Comparison of ENCODE assay signal across 17 cellular contexts in genomic region chrX:155718964-155719586, GRCh38.
DNase-seq lines count a peak whose midpoint lies in the region; ATAC-seq and TF ChIP-seq lines count a peak whose summit lies in the region.
"Had no signal": no experiment of that assay in that cellular context is flagged by ENCODE, and none has a peak within 500 bp of the region (broad histone marks: within the 10 kb centered on the region; RNA-seq: fewer than 3 reads in every experiment).

No MANE protein-coding gene starts in this region.

- H3K4me2 ChIP-seq in BLaER1 = peak overlapping the region; percentile 11; the same call in 1 of the 2 replicates
- peak overlapping the region; percentile 77 for H3K4me2 ChIP-seq in MM.1S (ENCODE audit: low read depth, low read length)

- peak overlapping the region; percentile 52; the same call in 1 of the 2 replicates for H2AFZ ChIP-seq in MM.1S (ENCODE audit: low read length)

- H3K27me3 ChIP-seq in BLaER1 (peaks cover 55% of the 10 kb centered on the region), MM.1S (replicated peaks; ENCODE audit: insufficient read depth, low read length) (no peaks in the 10 kb centered on the region), cardiac muscle cell (no peaks in the 10 kb centered on the region)
- H3K27me3 ChIP-seq: colonic mucosa had no signal

- H4K20me1 ChIP-seq in BLaER1 (no peaks in the 10 kb centered on the region), MM.1S (ENCODE audit: insufficient read depth, low read length) (no peaks in the 10 kb centered on the region)

- H3K9me3 ChIP-seq in BLaER1 (no peaks in the 10 kb centered on the region), MM.1S (replicated peaks; ENCODE audit: insufficient read depth, low read length) (no peaks in the 10 kb centered on the region), cardiac muscle cell (ENCODE audit: low read depth) (no peaks in the 10 kb centered on the region)
- H3K9me3 ChIP-seq: colonic mucosa had no signal

- no peaks in the 10 kb centered on the region for H3K36me3 Mint-ChIP-seq in activated T-cell treated with anti-CD3 and anti-CD28 coated beads, Interleukin-2, amount 50 U/mL, for 24 hours (ENCODE audit: low read depth)

- peak; percentile 86 for DNase-seq in MM.1S
- DNase-seq in cardiac muscle cell (ENCODE audit: low read depth in 1 of 2, low spot score in 1 of 2) = peak in 1 of 2 donors; percentile 60
- peak; percentile 33 for DNase-seq in renal cortical epithelial cell (ENCODE audit: low read depth)
- no peak for DNase-seq in NCI-H69 (lab: John Stamatoyannopoulos, UW)
- DNase-seq in activated T-cell treated with anti-CD3 and anti-CD28 coated beads, Interleukin-2, amount 50 U/mL, for 24 hours = no peak
- DNase-seq in GM13976 (ENCODE audit: low spot score) = no peak
- DNase-seq: activated CD4-positive, alpha-beta T cell treated with anti-CD3 and anti-CD28 coated beads, Interleukin-2, amount 50 U/mL, for 4 hours; activated T-cell treated with anti-CD3 and anti-CD28 coated beads, Interleukin-2, amount 50 U/mL, for 72 hours; colonic mucosa; islet precursor cell; midbrain; NCI-H2029; NCI-H510A treated with DMSO at 0.1 percent for 48 hours; stimulated activated CD4-positive, alpha-beta T cell treated with anti-CD3 and anti-CD28 coated beads, Interleukin-12 subunit alpha, Interleukin-12 subunit beta, amount 100 ng/mL, for 4 hours; stimulated activated naive CD8-positive, alpha-beta T cell treated with anti-CD3 and anti-CD28 coated beads, Interleukin-15, amount 100 ng/mL, for 72 hours had no signal

- no peaks in the 10 kb centered on the region for H3K27me3 Mint-ChIP-seq in activated T-cell treated with anti-CD3 and anti-CD28 coated beads, Interleukin-2, amount 50 U/mL, for 24 hours
- H3K27me3 Mint-ChIP-seq: stimulated activated naive CD8-positive, alpha-beta T cell treated with anti-CD3 and anti-CD28 coated beads, Interleukin-15, amount 100 ng/mL, for 72 hours had no signal

- H3K9ac ChIP-seq in BLaER1 = no peak overlapping the region
- peak overlapping the region; percentile 37; the same call in 1 of the 2 replicates for H3K9ac ChIP-seq in MM.1S (ENCODE audit: low read length)

- no peak overlapping the region for H3K27ac Mint-ChIP-seq in activated T-cell treated with anti-CD3 and anti-CD28 coated beads, Interleukin-2, amount 50 U/mL, for 24 hours
- H3K27ac Mint-ChIP-seq: activated T-cell treated with anti-CD3 and anti-CD28 coated beads, Interleukin-2, amount 50 U/mL, for 72 hours; stimulated activated naive CD8-positive, alpha-beta T cell treated with anti-CD3 and anti-CD28 coated beads, Interleukin-15, amount 100 ng/mL, for 72 hours had no signal

- TF ChIP-seq CTCF in MM.1S (IDR thresholded peaks at IDR 0.05; ENCODE audit: low read length) (no peak), cardiac muscle cell (IDR thresholded peaks at IDR 0.05; ENCODE audit: low read depth, low read length) (no peak), GM13976 (IDR thresholded peaks at IDR 0.05; ENCODE audit: borderline replicate concordance, control extremely low read depth, extremely low read depth, insufficient read depth, missing control alignments) (no peak)

- H3K9me3 Mint-ChIP-seq in activated T-cell treated with anti-CD3 and anti-CD28 coated beads, Interleukin-2, amount 50 U/mL, for 24 hours = no peaks in the 10 kb centered on the region

- H3K79me2 ChIP-seq in MM.1S (ENCODE audit: low read length) = no peaks in the 10 kb centered on the region

- H3F3A ChIP-seq in MM.1S (ENCODE audit: insufficient read depth, low read length) = peaks cover 3% of the 10 kb centered on the region; the same call in 1 of the 2 replicates

- no peaks in the 10 kb centered on the region for H3K36me3 ChIP-seq in BLaER1
- no peaks in the 10 kb centered on the region for H3K36me3 ChIP-seq in MM.1S (replicated peaks; ENCODE audit: insufficient read depth, low read length)
- no peaks in the 10 kb centered on the region for H3K36me3 ChIP-seq in cardiac muscle cell
- H3K36me3 ChIP-seq: colonic mucosa had no signal

- H3K4me1 Mint-ChIP-seq in activated T-cell treated with anti-CD3 and anti-CD28 coated beads, Interleukin-2, amount 50 U/mL, for 24 hours (ENCODE audit: low read depth) = no peaks in the 10 kb centered on the region
- H3K4me1 Mint-ChIP-seq: stimulated activated naive CD8-positive, alpha-beta T cell treated with anti-CD3 and anti-CD28 coated beads, Interleukin-15, amount 100 ng/mL, for 72 hours had no signal

- no peak overlapping the region for H3K4me3 Mint-ChIP-seq in activated T-cell treated with anti-CD3 and anti-CD28 coated beads, Interleukin-2, amount 50 U/mL, for 24 hours
- H3K4me3 Mint-ChIP-seq: activated T-cell treated with anti-CD3 and anti-CD28 coated beads, Interleukin-2, amount 50 U/mL, for 72 hours; stimulated activated naive CD8-positive, alpha-beta T cell treated with anti-CD3 and anti-CD28 coated beads, Interleukin-15, amount 100 ng/mL, for 72 hours had no signal

- H3K27ac ChIP-seq in BLaER1 = no peak overlapping the region
- H3K27ac ChIP-seq in MM.1S (ENCODE audit: low read length) = peak overlapping the region; percentile 56; the same call in 1 of the 2 replicates
- peak overlapping the region; percentile 88 for H3K27ac ChIP-seq in cardiac muscle cell
- H3K27ac ChIP-seq: colonic mucosa had no signal

- ATAC-seq in GM18873 (IDR thresholded peaks at IDR 0.05; ENCODE audit: low FRiP score, unreplicated experiment) = no peak
- ATAC-seq: activated T-cell treated with anti-CD3 and anti-CD28 coated beads, Interleukin-2, amount 50 U/mL, for 72 hours; stimulated activated naive CD8-positive, alpha-beta T cell treated with anti-CD3 and anti-CD28 coated beads, Interleukin-15, amount 100 ng/mL, for 72 hours had no signal

- no peak overlapping the region for H3K4me3 ChIP-seq in BLaER1
- H3K4me3 ChIP-seq in MM.1S (ENCODE audit: low read length) = peak overlapping the region; percentile 37; the same call in 1 of the 2 replicates
- H3K4me3 ChIP-seq in cardiac muscle cell = peak overlapping the region; percentile 25
- H3K4me3 ChIP-seq: colonic mucosa had no signal

- H3K9me2 ChIP-seq in MM.1S (replicated peaks; ENCODE audit: insufficient read depth, low read length) = no peaks in the 10 kb centered on the region

- no peaks in the 10 kb centered on the region for H3K4me1 ChIP-seq in BLaER1
- H3K4me1 ChIP-seq in MM.1S (ENCODE audit: low read length) = peaks cover 10% of the 10 kb centered on the region
- H3K4me1 ChIP-seq in cardiac muscle cell (ENCODE audit: low read depth) = peaks cover 5% of the 10 kb centered on the region
- H3K4me1 ChIP-seq: colonic mucosa had no signal

- in situ Hi-C loops in GM13976 (cut with MboI; ENCODE audit: low sequenced_read_pairs, unreplicated experiment) = no loop called here

Comparison
In these comparisons a context has a peak if more than half of its experiments do, and no peak if none do; other contexts are left out.
1. DNase-seq: peak in MM.1S (single experiment) and renal cortical epithelial cell (single experiment); none in NCI-H69 (single experiment), activated T-cell treated with anti-CD3 and anti-CD28 coated beads, Interleukin-2, amount 50 U/mL, for 24 hours (single experiment) and GM13976 (single experiment).